Comparison of ENCODE assay signal across 1 cellular context in the genomic region with DNA sequence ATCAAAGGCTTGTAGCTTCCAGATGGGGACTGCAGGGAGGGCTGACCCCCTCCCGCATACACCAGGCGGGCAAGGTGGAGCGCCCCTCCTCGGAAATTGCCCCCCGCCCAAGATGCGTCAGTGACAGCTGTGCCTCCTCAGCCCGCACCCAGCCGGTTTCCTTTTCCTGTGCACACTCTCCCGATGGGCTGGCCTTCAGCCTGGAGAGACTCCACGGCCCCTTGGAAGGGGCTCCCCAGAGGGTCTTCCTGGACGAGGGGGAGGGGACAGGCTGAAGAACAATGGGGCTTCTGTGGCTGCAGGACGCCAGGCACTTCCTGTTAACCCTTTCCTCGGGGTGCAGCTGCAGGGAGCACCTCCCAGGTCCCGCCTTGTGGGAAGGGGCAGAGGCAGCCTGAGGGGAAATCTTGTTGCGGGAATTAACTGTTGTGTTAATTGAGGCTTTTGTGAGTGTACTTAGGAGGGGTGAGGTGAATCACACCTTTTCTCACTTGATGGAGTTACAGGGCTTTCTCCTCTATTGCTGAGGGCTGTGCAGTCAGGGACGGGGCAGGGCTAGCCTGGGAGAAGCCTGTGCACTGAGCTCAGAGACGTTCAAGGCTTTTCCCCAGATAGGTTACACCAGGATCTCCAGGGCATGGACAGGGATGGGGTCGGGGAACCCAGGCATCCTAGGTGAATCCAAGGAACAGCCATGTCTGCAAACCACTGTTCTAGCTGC.
A peak's percentile ranks its signal among the peaks of the same experiment; 100 is the strongest.
TF ChIP-seq lines count a peak whose summit lies in the region.

No MANE protein-coding gene starts in this region.

TF ChIP-seq in HEK293, 187 proteins besides CTCF, POLR2A, EP300 and RAD21 (continued from another document and continues in another):
- TF ChIP-seq ZNF670 (tag by site-specific recombination; IDR thresholded peaks at IDR 0.05; ENCODE audit: low read depth) (no peak), ZSCAN30 (tag by site-specific recombination; IDR thresholded peaks at IDR 0.05) (peak; percentile 95), ZNF707 (tag by site-specific recombination; IDR thresholded peaks at IDR 0.05) (no peak), ZNF549 (tag by site-specific recombination; IDR thresholded peaks at IDR 0.05) (no peak), OSR2 (tag by site-specific recombination; IDR thresholded peaks at IDR 0.05) (peak; percentile 62), SP2 (tag by site-specific recombination; IDR thresholded peaks at IDR 0.05) (peak; percentile 77), ZBTB1 (tag by site-specific recombination; IDR thresholded peaks at IDR 0.05) (no peak), ZNF391 (tag by site-specific recombination; IDR thresholded peaks at IDR 0.05; ENCODE audit: borderline replicate concordance, low read depth) (0 out of 2 replicates have a peak, but pooled peaks have one; percentile 35), ZNF335 (tag by site-specific recombination; conservative IDR thresholded peaks at IDR 0.05) (peak; percentile 75), PRDM1 (tag by site-specific recombination; IDR thresholded peaks at IDR 0.05) (peak; percentile 4; the same call in 1 of the 2 replicates), ZXDB (tag by site-specific recombination; IDR thresholded peaks at IDR 0.05) (peak; percentile 46; the same call in 1 of the 2 replicates), ZNF24 (tag by site-specific recombination; IDR thresholded peaks at IDR 0.05) (peak; percentile 67; the same call in 1 of the 2 replicates), SCRT1 (tag by site-specific recombination; IDR thresholded peaks at IDR 0.05; ENCODE audit: borderline replicate concordance) (no peak), ZBTB17 (tag by site-specific recombination; IDR thresholded peaks at IDR 0.05) (peak; percentile 88), ZBTB8A (tag by site-specific recombination; IDR thresholded peaks at IDR 0.05) (peak; percentile 76), ZEB2 (tag by site-specific recombination; IDR thresholded peaks at IDR 0.05) (0 out of 2 replicates have a peak, but pooled peaks have one; percentile 19), ZNF121 (tag by site-specific recombination; IDR thresholded peaks at IDR 0.05) (no peak), GLIS2 (tag by site-specific recombination; IDR thresholded peaks at IDR 0.05) (peak; percentile 64), ZBTB20 (tag by site-specific recombination; IDR thresholded peaks at IDR 0.05) (peak; percentile 53; the same call in 1 of the 2 replicates), ZNF350 (tag by site-specific recombination; IDR thresholded peaks at IDR 0.05) (no peak), ZBTB48 (tag by site-specific recombination; IDR thresholded peaks at IDR 0.05) (peak; percentile 77), IKZF3 (tag by site-specific recombination; IDR thresholded peaks at IDR 0.05) (peak; percentile 72; the same call in 1 of the 2 replicates), ZNF776 (tag by site-specific recombination; IDR thresholded peaks at IDR 0.05; ENCODE audit: borderline replicate concordance) (no peak), ZNF621 (tag by site-specific recombination; IDR thresholded peaks at IDR 0.05) (no peak)
- TF ChIP-seq, protein P1, sequence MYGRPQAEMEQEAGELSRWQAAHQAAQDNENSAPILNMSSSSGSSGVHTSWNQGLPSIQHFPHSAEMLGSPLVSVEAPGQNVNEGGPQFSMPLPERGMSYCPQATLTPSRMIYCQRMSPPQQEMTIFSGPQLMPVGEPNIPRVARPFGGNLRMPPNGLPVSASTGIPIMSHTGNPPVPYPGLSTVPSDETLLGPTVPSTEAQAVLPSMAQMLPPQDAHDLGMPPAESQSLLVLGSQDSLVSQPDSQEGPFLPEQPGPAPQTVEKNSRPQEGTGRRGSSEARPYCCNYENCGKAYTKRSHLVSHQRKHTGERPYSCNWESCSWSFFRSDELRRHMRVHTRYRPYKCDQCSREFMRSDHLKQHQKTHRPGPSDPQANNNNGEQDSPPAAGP (tag by site-specific recombination; IDR thresholded peaks at IDR 0.05) = peak; percentile 99
- TF ChIP-seq, protein P2, sequence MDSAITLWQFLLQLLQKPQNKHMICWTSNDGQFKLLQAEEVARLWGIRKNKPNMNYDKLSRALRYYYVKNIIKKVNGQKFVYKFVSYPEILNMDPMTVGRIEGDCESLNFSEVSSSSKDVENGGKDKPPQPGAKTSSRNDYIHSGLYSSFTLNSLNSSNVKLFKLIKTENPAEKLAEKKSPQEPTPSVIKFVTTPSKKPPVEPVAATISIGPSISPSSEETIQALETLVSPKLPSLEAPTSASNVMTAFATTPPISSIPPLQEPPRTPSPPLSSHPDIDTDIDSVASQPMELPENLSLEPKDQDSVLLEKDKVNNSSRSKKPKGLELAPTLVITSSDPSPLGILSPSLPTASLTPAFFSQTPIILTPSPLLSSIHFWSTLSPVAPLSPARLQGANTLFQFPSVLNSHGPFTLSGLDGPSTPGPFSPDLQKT (IDR thresholded peaks at IDR 0.05; ENCODE audit: borderline replicate concordance, low read depth, low read length) = no peak
- TF ChIP-seq, protein P3, sequence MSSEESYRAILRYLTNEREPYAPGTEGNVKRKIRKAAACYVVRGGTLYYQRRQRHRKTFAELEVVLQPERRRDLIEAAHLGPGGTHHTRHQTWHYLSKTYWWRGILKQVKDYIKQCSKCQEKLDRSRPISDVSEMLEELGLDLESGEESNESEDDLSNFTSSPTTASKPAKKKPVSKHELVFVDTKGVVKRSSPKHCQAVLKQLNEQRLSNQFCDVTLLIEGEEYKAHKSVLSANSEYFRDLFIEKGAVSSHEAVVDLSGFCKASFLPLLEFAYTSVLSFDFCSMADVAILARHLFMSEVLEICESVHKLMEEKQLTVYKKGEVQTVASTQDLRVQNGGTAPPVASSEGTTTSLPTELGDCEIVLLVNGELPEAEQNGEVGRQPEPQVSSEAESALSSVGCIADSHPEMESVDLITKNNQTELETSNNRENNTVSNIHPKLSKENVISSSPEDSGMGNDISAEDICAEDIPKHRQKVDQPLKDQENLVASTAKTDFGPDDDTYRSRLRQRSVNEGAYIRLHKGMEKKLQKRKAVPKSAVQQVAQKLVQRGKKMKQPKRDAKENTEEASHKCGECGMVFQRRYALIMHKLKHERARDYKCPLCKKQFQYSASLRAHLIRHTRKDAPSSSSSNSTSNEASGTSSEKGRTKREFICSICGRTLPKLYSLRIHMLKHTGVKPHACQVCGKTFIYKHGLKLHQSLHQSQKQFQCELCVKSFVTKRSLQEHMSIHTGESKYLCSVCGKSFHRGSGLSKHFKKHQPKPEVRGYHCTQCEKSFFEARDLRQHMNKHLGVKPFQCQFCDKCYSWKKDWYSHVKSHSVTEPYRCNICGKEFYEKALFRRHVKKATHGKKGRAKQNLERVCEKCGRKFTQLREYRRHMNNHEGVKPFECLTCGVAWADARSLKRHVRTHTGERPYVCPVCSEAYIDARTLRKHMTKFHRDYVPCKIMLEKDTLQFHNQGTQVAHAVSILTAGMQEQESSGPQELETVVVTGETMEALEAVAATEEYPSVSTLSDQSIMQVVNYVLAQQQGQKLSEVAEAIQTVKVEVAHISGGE (tag by site-specific recombination; conservative IDR thresholded peaks at IDR 0.05; ENCODE audit: low read depth) = peak; percentile 94
- TF ChIP-seq, protein P4, sequence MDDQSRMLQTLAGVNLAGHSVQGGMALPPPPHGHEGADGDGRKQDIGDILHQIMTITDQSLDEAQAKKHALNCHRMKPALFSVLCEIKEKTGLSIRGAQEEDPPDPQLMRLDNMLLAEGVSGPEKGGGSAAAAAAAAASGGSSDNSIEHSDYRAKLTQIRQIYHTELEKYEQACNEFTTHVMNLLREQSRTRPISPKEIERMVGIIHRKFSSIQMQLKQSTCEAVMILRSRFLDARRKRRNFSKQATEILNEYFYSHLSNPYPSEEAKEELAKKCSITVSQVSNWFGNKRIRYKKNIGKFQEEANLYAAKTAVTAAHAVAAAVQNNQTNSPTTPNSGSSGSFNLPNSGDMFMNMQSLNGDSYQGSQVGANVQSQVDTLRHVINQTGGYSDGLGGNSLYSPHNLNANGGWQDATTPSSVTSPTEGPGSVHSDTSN (CRISPR knock-in tag; IDR thresholded peaks at IDR 0.05) = no peak
- TF ChIP-seq, protein P5, sequence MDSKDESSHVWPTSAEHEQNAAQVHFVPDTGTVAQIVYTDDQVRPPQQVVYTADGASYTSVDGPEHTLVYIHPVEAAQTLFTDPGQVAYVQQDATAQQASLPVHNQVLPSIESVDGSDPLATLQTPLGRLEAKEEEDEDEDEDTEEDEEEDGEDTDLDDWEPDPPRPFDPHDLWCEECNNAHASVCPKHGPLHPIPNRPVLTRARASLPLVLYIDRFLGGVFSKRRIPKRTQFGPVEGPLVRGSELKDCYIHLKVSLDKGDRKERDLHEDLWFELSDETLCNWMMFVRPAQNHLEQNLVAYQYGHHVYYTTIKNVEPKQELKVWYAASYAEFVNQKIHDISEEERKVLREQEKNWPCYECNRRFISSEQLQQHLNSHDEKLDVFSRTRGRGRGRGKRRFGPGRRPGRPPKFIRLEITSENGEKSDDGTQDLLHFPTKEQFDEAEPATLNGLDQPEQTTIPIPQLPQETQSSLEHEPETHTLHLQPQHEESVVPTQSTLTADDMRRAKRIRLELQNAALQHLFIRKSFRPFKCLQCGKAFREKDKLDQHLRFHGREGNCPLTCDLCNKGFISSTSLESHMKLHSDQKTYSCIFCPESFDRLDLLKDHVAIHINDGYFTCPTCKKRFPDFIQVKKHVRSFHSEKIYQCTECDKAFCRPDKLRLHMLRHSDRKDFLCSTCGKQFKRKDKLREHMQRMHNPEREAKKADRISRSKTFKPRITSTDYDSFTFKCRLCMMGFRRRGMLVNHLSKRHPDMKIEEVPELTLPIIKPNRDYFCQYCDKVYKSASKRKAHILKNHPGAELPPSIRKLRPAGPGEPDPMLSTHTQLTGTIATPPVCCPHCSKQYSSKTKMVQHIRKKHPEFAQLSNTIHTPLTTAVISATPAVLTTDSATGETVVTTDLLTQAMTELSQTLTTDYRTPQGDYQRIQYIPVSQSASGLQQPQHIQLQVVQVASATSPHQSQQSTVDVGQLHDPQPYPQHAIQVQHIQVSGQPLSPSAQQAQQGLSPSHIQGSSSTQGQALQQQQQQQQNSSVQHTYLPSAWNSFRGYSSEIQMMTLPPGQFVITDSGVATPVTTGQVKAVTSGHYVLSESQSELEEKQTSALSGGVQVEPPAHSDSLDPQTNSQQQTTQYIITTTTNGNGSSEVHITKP (tag by site-specific recombination; IDR thresholded peaks at IDR 0.05) = peak; percentile 88
- TF ChIP-seq, protein P6, sequence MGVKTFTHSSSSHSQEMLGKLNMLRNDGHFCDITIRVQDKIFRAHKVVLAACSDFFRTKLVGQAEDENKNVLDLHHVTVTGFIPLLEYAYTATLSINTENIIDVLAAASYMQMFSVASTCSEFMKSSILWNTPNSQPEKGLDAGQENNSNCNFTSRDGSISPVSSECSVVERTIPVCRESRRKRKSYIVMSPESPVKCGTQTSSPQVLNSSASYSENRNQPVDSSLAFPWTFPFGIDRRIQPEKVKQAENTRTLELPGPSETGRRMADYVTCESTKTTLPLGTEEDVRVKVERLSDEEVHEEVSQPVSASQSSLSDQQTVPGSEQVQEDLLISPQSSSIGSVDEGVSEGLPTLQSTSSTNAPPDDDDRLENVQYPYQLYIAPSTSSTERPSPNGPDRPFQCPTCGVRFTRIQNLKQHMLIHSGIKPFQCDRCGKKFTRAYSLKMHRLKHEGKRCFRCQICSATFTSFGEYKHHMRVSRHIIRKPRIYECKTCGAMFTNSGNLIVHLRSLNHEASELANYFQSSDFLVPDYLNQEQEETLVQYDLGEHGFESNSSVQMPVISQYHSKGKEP (tag by site-specific recombination; IDR thresholded peaks at IDR 0.05) = peak; percentile 84
- TF ChIP-seq, protein P7, sequence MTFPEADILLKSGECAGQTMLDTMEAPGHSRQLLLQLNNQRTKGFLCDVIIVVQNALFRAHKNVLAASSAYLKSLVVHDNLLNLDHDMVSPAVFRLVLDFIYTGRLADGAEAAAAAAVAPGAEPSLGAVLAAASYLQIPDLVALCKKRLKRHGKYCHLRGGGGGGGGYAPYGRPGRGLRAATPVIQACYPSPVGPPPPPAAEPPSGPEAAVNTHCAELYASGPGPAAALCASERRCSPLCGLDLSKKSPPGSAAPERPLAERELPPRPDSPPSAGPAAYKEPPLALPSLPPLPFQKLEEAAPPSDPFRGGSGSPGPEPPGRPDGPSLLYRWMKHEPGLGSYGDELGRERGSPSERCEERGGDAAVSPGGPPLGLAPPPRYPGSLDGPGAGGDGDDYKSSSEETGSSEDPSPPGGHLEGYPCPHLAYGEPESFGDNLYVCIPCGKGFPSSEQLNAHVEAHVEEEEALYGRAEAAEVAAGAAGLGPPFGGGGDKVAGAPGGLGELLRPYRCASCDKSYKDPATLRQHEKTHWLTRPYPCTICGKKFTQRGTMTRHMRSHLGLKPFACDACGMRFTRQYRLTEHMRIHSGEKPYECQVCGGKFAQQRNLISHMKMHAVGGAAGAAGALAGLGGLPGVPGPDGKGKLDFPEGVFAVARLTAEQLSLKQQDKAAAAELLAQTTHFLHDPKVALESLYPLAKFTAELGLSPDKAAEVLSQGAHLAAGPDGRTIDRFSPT (tag by site-specific recombination; IDR thresholded peaks at IDR 0.05) = peak; percentile 43; the same call in 1 of the 2 replicates
- TF ChIP-seq, protein P8, sequence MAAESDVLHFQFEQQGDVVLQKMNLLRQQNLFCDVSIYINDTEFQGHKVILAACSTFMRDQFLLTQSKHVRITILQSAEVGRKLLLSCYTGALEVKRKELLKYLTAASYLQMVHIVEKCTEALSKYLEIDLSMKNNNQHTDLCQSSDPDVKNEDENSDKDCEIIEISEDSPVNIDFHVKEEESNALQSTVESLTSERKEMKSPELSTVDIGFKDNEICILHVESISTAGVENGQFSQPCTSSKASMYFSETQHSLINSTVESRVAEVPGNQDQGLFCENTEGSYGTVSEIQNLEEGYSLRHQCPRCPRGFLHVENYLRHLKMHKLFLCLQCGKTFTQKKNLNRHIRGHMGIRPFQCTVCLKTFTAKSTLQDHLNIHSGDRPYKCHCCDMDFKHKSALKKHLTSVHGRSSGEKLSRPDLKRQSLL (tag by site-specific recombination; IDR thresholded peaks at IDR 0.05) = 0 out of 2 replicates have a peak, but pooled peaks have one; percentile 12
- TF ChIP-seq, protein P9, sequence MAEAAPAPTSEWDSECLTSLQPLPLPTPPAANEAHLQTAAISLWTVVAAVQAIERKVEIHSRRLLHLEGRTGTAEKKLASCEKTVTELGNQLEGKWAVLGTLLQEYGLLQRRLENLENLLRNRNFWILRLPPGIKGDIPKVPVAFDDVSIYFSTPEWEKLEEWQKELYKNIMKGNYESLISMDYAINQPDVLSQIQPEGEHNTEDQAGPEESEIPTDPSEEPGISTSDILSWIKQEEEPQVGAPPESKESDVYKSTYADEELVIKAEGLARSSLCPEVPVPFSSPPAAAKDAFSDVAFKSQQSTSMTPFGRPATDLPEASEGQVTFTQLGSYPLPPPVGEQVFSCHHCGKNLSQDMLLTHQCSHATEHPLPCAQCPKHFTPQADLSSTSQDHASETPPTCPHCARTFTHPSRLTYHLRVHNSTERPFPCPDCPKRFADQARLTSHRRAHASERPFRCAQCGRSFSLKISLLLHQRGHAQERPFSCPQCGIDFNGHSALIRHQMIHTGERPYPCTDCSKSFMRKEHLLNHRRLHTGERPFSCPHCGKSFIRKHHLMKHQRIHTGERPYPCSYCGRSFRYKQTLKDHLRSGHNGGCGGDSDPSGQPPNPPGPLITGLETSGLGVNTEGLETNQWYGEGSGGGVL (tag by site-specific recombination; IDR thresholded peaks at IDR 0.05) = no peak; the same call in 1 of the 2 replicates
- TF ChIP-seq, protein P10, sequence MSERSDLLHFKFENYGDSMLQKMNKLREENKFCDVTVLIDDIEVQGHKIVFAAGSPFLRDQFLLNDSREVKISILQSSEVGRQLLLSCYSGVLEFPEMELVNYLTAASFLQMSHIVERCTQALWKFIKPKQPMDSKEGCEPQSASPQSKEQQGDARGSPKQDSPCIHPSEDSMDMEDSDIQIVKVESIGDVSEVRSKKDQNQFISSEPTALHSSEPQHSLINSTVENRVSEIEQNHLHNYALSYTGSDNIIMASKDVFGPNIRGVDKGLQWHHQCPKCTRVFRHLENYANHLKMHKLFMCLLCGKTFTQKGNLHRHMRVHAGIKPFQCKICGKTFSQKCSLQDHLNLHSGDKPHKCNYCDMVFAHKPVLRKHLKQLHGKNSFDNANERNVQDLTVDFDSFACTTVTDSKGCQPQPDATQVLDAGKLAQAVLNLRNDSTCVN (tag by site-specific recombination; optimal IDR thresholded peaks at IDR 0.05) = peak; percentile 22
